Comparison of ENCODE assay signal across 1 cellular context in genomic region chr12:106021516-106021915, GRCh38.
TF ChIP-seq lines count a peak whose summit lies in the region.

No MANE protein-coding gene starts in this region.

TF ChIP-seq in IMR-90, 13 proteins besides CTCF, POLR2A, EP300 and RAD21:
- no peak for TF ChIP-seq ELK1 (IDR thresholded peaks at IDR 0.05; ENCODE audit: borderline replicate concordance, low read depth, low read length)
- TF ChIP-seq RFX5 (IDR thresholded peaks at IDR 0.05; ENCODE audit: low read depth, low read length) = no peak
- no peak for TF ChIP-seq MAZ (IDR thresholded peaks at IDR 0.05; ENCODE audit: borderline replicate concordance, low read depth, low read length)
- no peak for TF ChIP-seq SMC3 (IDR thresholded peaks at IDR 0.05; ENCODE audit: low read depth, low read length)
- TF ChIP-seq MAFK (IDR thresholded peaks at IDR 0.05; ENCODE audit: low read depth, low read length) = no peak
- TF ChIP-seq BHLHE40 (IDR thresholded peaks at IDR 0.05; ENCODE audit: low read depth, low read length) = no peak
- no peak for TF ChIP-seq MXI1 (IDR thresholded peaks at IDR 0.05; ENCODE audit: borderline replicate concordance, low read depth, low read length)
- TF ChIP-seq CHD1 (IDR thresholded peaks at IDR 0.05; ENCODE audit: low read depth, low read length) = no peak
- TF ChIP-seq CEBPB (IDR thresholded peaks at IDR 0.05; ENCODE audit: low read depth, low read length) = no peak
- no peak for TF ChIP-seq USF2 (IDR thresholded peaks at IDR 0.05; ENCODE audit: low read depth, low read length)
- no peak for TF ChIP-seq FOS (IDR thresholded peaks at IDR 0.05; ENCODE audit: low read depth, low read length)
- no peak for TF ChIP-seq NFE2L2 (IDR thresholded peaks at IDR 0.05; ENCODE audit: low read depth, low read length)
- TF ChIP-seq RCOR1 (IDR thresholded peaks at IDR 0.05; ENCODE audit: insufficient replicate concordance, low read length) = no peak
